In genomic region chr5:73445708-73446630, GRCh38 we compare ENCODE assay signal across 8 cellular contexts. TPM values are rescaled to one million over a fixed set of nuclear protein-coding genes. Genes with fewer than 3 reads are reported as not detected.
A peak's percentile ranks its signal among the peaks of the same experiment; 100 is the strongest.
DNase-seq lines count a peak whose midpoint lies in the region; ATAC-seq and TF ChIP-seq lines count a peak whose summit lies in the region.

No MANE protein-coding gene starts in this region.

- peak overlapping the region; percentile 83 for H3K27ac Mint-ChIP-seq in activated T-cell treated with anti-CD3 and anti-CD28 coated beads, Interleukin-2, amount 50 U/mL, for 24 hours
- no peak overlapping the region for H3K27ac Mint-ChIP-seq in WTC11

- peaks cover 97% of the 10 kb centered on the region for H3K27me3 ChIP-seq in suprapubic skin
- H3K27me3 ChIP-seq in Peyer's patch = peaks cover 0 to 56% of the 10 kb centered on the region in 2 donors

- no peaks in the 10 kb centered on the region for H3K36me3 ChIP-seq in suprapubic skin
- H3K36me3 ChIP-seq in Peyer's patch = no peaks in the 10 kb centered on the region

- TF ChIP-seq POLR2A in suprapubic skin (IDR thresholded peaks at IDR 0.05) (no peak), Peyer's patch (IDR thresholded peaks at IDR 0.05) (no peak)

- 31% methylated on average over 7 of the region's 7 CpGs for WGBS in suprapubic skin

- no peak for ATAC-seq in WTC11
- no peak for ATAC-seq in GM21423 (IDR thresholded peaks at IDR 0.05; ENCODE audit: unreplicated experiment)
- no peak for ATAC-seq in HG02870 (IDR thresholded peaks at IDR 0.05; ENCODE audit: unreplicated experiment)

- no peaks in the 10 kb centered on the region for H3K9me3 Mint-ChIP-seq in activated T-cell treated with anti-CD3 and anti-CD28 coated beads, Interleukin-2, amount 50 U/mL, for 24 hours
- H3K9me3 Mint-ChIP-seq in WTC11 = no peaks in the 10 kb centered on the region

- CTCF ChIA-PET in WTC11 (lab: Charles Lee) = no interaction called here

- H3K4me1 Mint-ChIP-seq in activated T-cell treated with anti-CD3 and anti-CD28 coated beads, Interleukin-2, amount 50 U/mL, for 24 hours (ENCODE audit: low read depth) = peaks cover 18% of the 10 kb centered on the region
- H3K4me1 Mint-ChIP-seq in WTC11 = peaks cover 56% of the 10 kb centered on the region

- POLR2A ChIA-PET in WTC11 (lab: Charles Lee) = no interaction called here

- no peaks in the 10 kb centered on the region for H3K9me3 ChIP-seq in suprapubic skin
- no peaks in the 10 kb centered on the region for H3K9me3 ChIP-seq in Peyer's patch

- no peaks in the 10 kb centered on the region for H3K36me3 Mint-ChIP-seq in activated T-cell treated with anti-CD3 and anti-CD28 coated beads, Interleukin-2, amount 50 U/mL, for 24 hours (ENCODE audit: low read depth)
- H3K36me3 Mint-ChIP-seq in WTC11 = no peaks in the 10 kb centered on the region

- TF ChIP-seq CTCF in WTC11 (IDR thresholded peaks at IDR 0.05) = no peak
- no peak for TF ChIP-seq CTCF in foreskin fibroblast (IDR thresholded peaks at IDR 0.05; ENCODE audit: low read depth, low read length)
- no peak for TF ChIP-seq CTCF in suprapubic skin (IDR thresholded peaks at IDR 0.05)
- TF ChIP-seq CTCF in Peyer's patch (IDR thresholded peaks at IDR 0.05) = no peak

- TF ChIP-seq EP300 in suprapubic skin (IDR thresholded peaks at IDR 0.05) = no peak

- peaks cover 86% of the 10 kb centered on the region for H3K27me3 Mint-ChIP-seq in activated T-cell treated with anti-CD3 and anti-CD28 coated beads, Interleukin-2, amount 50 U/mL, for 24 hours
- peaks cover 93% of the 10 kb centered on the region for H3K27me3 Mint-ChIP-seq in WTC11 (ENCODE audit: low read depth)

- peak overlapping the region; percentile 67 to 82 for H3K4me3 ChIP-seq in foreskin fibroblast (ENCODE audit: low read depth in 1 of 2, low read length in 2 of 2)
- peak overlapping the region; percentile 56 for H3K4me3 ChIP-seq in suprapubic skin
- peak overlapping the region in 2 of 4 donors; percentile 51 to 65 for H3K4me3 ChIP-seq in Peyer's patch

- no peak for DNase-seq in activated T-cell treated with anti-CD3 and anti-CD28 coated beads, Interleukin-2, amount 50 U/mL, for 24 hours
- DNase-seq in activated T-cell treated with anti-CD3 and anti-CD28 coated beads, Interleukin-2, amount 50 U/mL, for 48 hours = no peak
- no peak for DNase-seq in WTC11 (ENCODE audit: low spot score)
- DNase-seq in foreskin fibroblast = no peak
- DNase-seq in suprapubic skin (ENCODE audit: low spot score in 2 of 2) = no peak
- no peak for DNase-seq in Peyer's patch

- peak overlapping the region; percentile 67 for H3K4me3 Mint-ChIP-seq in activated T-cell treated with anti-CD3 and anti-CD28 coated beads, Interleukin-2, amount 50 U/mL, for 24 hours
- H3K4me3 Mint-ChIP-seq in WTC11 = peak overlapping the region; percentile 77

- peaks cover 21% of the 10 kb centered on the region for H3K4me1 ChIP-seq in suprapubic skin
- peaks cover 0 to 22% (median 4%) of the 10 kb centered on the region in 4 donors for H3K4me1 ChIP-seq in Peyer's patch

- H3K27ac ChIP-seq in suprapubic skin (no peak overlapping the region), Peyer's patch (no peak overlapping the region)

TF ChIP-seq in WTC11, 78 proteins besides CTCF, POLR2A, EP300 and RAD21:
- no peak for TF ChIP-seq ZNF263 (CRISPR knock-in tag; IDR thresholded peaks at IDR 0.05; ENCODE audit: low read depth)
- no peak for TF ChIP-seq TEAD4 (CRISPR knock-in tag; IDR thresholded peaks at IDR 0.05)
- TF ChIP-seq FOXK1 (CRISPR knock-in tag; IDR thresholded peaks at IDR 0.05) = no peak

RNA-seq across cellular contexts. Expression of gene FOXD1, which starts 2.6 kb away (rescaled TPM):
- total RNA-seq in WTC11 (2021) (7.0 to 10.3 TPM (median 7.9 TPM) in 3 replicates), suprapubic skin (under 1 TPM in 3 of 4 donors, not detected in 1; 0.26 to 0.52 (median 0.51) TPM), Peyer's patch (10 to 100 TPM in 1 of 4 donors, 1 to 10 TPM in 3; 1.7 to 22.7 (median 4.5) TPM)

RNA-seq across cellular contexts. Expression of gene BTF3, which starts 52.3 kb away (rescaled TPM):
- total RNA-seq in WTC11 (2021) (736 to 764 TPM (median 736 TPM) in 3 replicates), suprapubic skin (100 to 1,000 TPM; 473 to 851 (median 620) TPM), Peyer's patch (100 to 1,000 TPM; 274 to 353 (median 301) TPM)
